ENCODE assay signal across 1 cellular context in the genomic region with DNA sequence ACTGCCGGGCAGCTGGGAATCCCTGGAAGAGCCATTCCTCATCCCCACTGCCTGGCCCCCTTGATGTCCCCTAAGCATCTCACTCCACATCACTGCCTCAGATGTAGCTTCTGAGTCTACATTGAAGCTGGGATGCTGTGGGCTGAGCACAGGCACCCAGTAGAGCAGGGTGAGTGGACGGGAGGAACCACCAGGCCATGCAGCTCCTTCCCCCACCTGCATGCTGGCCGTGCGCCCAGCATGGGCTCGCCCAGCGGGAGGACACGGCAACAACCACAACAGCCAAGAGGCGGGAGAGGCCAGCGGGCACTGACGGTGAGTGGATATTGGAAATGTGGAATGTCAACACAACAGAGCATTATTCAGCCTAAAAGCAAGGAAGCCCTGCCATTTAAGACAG.
TF ChIP-seq lines count a peak whose summit lies in the region.

No MANE protein-coding gene starts in this region.

TF ChIP-seq in A549, 52 proteins besides CTCF, POLR2A, EP300 and RAD21 (continued from another document):
- TF ChIP-seq ZFP36 (IDR thresholded peaks at IDR 0.05; ENCODE audit: borderline replicate concordance, partially characterized antibody) (no peak), GATA3 (IDR thresholded peaks at IDR 0.05; ENCODE audit: borderline replicate concordance) (no peak), MAFK (IDR thresholded peaks at IDR 0.05; ENCODE audit: partially characterized antibody) (no peak), SMC3 (IDR thresholded peaks at IDR 0.05) (0 out of 3 replicates have a peak, but pooled peaks have one; percentile 9)
